Comparison of ENCODE assay signal across 22 cellular contexts in the genomic region with DNA sequence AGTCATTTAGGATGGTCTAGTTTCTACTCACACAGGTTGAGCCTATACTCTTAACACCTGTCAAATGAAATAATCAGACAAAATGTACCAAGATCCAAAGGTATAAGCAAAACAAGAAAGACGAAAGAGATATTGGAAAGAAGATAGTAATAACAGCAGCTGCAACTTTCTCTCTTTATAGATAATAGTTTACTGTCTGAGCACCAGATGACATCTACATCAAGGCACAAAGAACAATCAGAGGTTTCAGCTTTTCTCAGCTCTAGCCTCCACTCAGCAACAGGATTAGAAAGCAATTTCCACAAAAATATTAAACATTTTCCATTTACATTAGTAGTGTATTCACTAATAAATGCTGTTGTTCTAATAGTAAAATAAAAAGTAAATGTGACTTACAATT.
"Had no signal": no experiment of that assay in that cellular context is flagged by ENCODE, and none has a peak within 500 bp of the region (broad histone marks: within the 10 kb centered on the region; RNA-seq: fewer than 3 reads in every experiment).

No MANE protein-coding gene starts in this region.

- ATAC-seq: activated CD4-positive, CD25-positive, alpha-beta regulatory T cell treated with anti-CD3 and anti-CD28 coated beads, Interleukin-2, amount 50 U/mL, for 24 hours; activated CD8-positive, alpha-beta T cell treated with anti-CD3 and anti-CD28 coated beads for 36 hours; activated T-cell treated with anti-CD3 and anti-CD28 coated beads, Interleukin-2, amount 50 U/mL, for 72 hours; Panc1; Right ventricle myocardium inferior had no signal

- DNase-seq: activated CD4-positive, alpha-beta T cell treated with anti-CD3 and anti-CD28 coated beads for 4 hours; activated CD8-positive, alpha-beta memory T cell treated with anti-CD3 and anti-CD28 coated beads, Interleukin-2, amount 50 U/mL, for 4 hours; activated CD8-positive, alpha-beta T cell treated with anti-CD3 and anti-CD28 coated beads for 36 hours; activated naive CD4-positive, alpha-beta T cell treated with anti-CD3 and anti-CD28 coated beads, Interleukin-2, amount 50 U/mL, for 16 hours; activated naive CD8-positive, alpha-beta T cell treated with anti-CD3 and anti-CD28 coated beads, Interleukin-2, amount 10 ng/mL, durations not matched to agents 7 days and 5 days; activated T-cell treated with anti-CD3 and anti-CD28 coated beads, Interleukin-2, amount 50 U/mL, for 72 hours; IMR-90; Kasumi-1; KBM-7; NCI-H1105 treated with DMSO at 0.1 percent for 48 hours; NCI-H146; NCI-H187 treated with DMSO at 0.1 percent for 48 hours; NCI-H2081 treated with DMSO at 0.1 percent for 48 hours; NCI-H446 treated with DMSO at 0.1 percent for 48 hours; NCI-H524 treated with DMSO at 0.1 percent for 48 hours; NCI-H774; RPMI8226; SK-N-SH had no signal

- H3K27ac ChIP-seq: ascending aorta had no signal

- H3K27me3 ChIP-seq: ascending aorta had no signal

- H3K4me3 ChIP-seq: ascending aorta had no signal
